In the genomic region with DNA sequence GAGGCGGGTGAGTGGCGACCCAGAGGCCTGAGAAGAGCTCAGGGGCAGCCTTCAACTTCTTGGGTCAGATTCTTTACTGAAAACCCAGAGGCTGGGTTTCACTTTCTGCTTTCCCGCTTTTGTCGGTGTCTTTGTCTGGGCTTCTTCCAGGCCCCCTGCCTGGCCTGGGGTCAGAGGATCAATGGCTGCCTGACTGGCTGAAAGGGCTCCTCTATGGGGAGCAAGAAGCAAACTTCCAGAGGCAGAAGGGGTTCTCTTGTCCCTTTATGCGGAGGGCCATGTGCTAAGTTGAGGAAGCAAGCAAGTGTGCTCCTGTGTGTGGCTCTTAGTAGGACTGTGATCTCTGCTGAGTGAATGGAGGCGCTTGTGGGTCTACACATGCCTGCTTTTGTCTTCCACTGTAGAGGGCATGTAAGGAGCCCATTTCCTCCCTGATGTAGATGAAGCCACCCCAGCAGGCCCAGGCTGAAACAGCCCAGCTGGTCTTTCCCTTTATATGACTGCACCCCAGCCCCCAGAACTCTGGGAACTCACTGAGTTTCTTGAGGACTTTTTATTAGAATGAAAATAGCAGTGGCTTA, we compare ENCODE assay signal across 12 cellular contexts. TPM values are rescaled to one million over a fixed set of nuclear protein-coding genes. Genes with fewer than 3 reads are reported as not detected.
DNase-seq lines count a peak whose midpoint lies in the region; ATAC-seq and TF ChIP-seq lines count a peak whose summit lies in the region.
"Had no signal": no experiment of that assay in that cellular context is flagged by ENCODE, and none has a peak within 500 bp of the region (broad histone marks: within the 10 kb centered on the region; RNA-seq: fewer than 3 reads in every experiment).

No MANE protein-coding gene starts in this region.

- H3K27me3 ChIP-seq in right atrium auricular region (no peaks in the 10 kb centered on the region), dorsolateral prefrontal cortex (peaks cover 0 to 5% (median 0%) of the 10 kb centered on the region in 45 donors), vagina (no peaks in the 10 kb centered on the region)
- H3K27me3 ChIP-seq: pancreas had no signal

- H3K4me1 Mint-ChIP-seq in naive B cell: peaks cover 15 to 18% (median 18%) of the 10 kb centered on the region in 3 donors

- no peaks in the 10 kb centered on the region for H3K9me3 ChIP-seq in right atrium auricular region
- no peaks in the 10 kb centered on the region for H3K9me3 ChIP-seq in vagina
- H3K9me3 ChIP-seq: pancreas had no signal

- no peak overlapping the region for H3K27ac Mint-ChIP-seq in naive B cell

- DNase-seq in right atrium auricular region (ENCODE audit: low spot score) (no peak), left ventricle myocardium superior (no peak), dorsolateral prefrontal cortex (no peak), naive B cell (no peak), vagina (ENCODE audit: extremely low spot score in 2 of 2) (no peak), NOMO-1 (lab: John Stamatoyannopoulos, UW; ENCODE audit: unreplicated experiment in 2 of 2) (no peak)
- no peak for DNase-seq in activated CD8-positive, alpha-beta memory T cell treated with anti-CD3 and anti-CD28 coated beads for 24 hours
- DNase-seq: NCI-H1105 treated with DMSO at 0.1 percent for 48 hours; NK-92 treated with Interleukin-12 subunit alpha and Interleukin-12 subunit beta, amount 100 ng/mL, for 24 hours had no signal

- H3K4me3 ChIP-seq in right atrium auricular region: no peak overlapping the region
- H3K4me3 ChIP-seq in dorsolateral prefrontal cortex: peak overlapping the region in 50 of 59 donors; percentile 29 to 87 (median 77)
- H3K4me3 ChIP-seq in vagina: no peak overlapping the region

- no peaks in the 10 kb centered on the region for H3K36me3 ChIP-seq in right atrium auricular region
- H3K36me3 ChIP-seq in vagina: no peaks in the 10 kb centered on the region
- H3K36me3 ChIP-seq: pancreas had no signal

- no peak for TF ChIP-seq POLR2A in vagina (IDR thresholded peaks at IDR 0.05)

- H3K36me3 Mint-ChIP-seq in naive B cell: peaks cover 4 to 18% of the 10 kb centered on the region in 2 donors

- H3K4me1 ChIP-seq in right atrium auricular region (peaks cover 4 to 33% of the 10 kb centered on the region in 2 donors), vagina (peaks cover 45% of the 10 kb centered on the region)

- intact Hi-C loops in left ventricle myocardium superior (cut with micrococcal nuclease): loop anchor here (10.0 kb wide), 2 partner anchors 191 to 241 kb away; no protein-coding TSS in a partner anchor
- intact Hi-C loops in dorsolateral prefrontal cortex (cut with DNase I): loop anchor here (1.0 to 10.0 kb wide), 5 partner anchors 51 to 271 kb away; a partner anchor contains a TSS
- intact Hi-C loops in vagina (cut with DNase I): loop anchor here (2.0 kb wide), 1 partner anchor 185 kb away; no protein-coding TSS in a partner anchor

- TF ChIP-seq CTCF in right atrium auricular region (IDR thresholded peaks at IDR 0.05) (no peak), dorsolateral prefrontal cortex (IDR thresholded peaks at IDR 0.05 in 54 of 56, conservative IDR thresholded peaks at IDR 0.05 in 2 of 56; ENCODE audit: low read depth in 1 of 56, partially characterized antibody in 56 of 56) (no peak), vagina (IDR thresholded peaks at IDR 0.05) (no peak)

- peak overlapping the region; percentile 87 to 90 for H3K27ac ChIP-seq in right atrium auricular region
- peak overlapping the region in 50 of 59 donors; percentile 3 to 98 (median 92) for H3K27ac ChIP-seq in dorsolateral prefrontal cortex
- peak overlapping the region; percentile 87 for H3K27ac ChIP-seq in vagina
- H3K27ac ChIP-seq: HL-60, pancreas had no signal

- no peaks in the 10 kb centered on the region for H3K9me3 Mint-ChIP-seq in naive B cell

- ATAC-seq in left ventricle myocardium superior: no peak
- no peak for ATAC-seq in naive B cell (ENCODE audit: low read depth in 2 of 2)
- no peak for ATAC-seq in GM18858 (IDR thresholded peaks at IDR 0.05; ENCODE audit: unreplicated experiment)

- H3K27me3 Mint-ChIP-seq in naive B cell: peaks cover 55 to 92% (median 92%) of the 10 kb centered on the region in 3 donors

- peak overlapping the region; percentile 56 to 99 (median 81) for H3K4me3 Mint-ChIP-seq in naive B cell

RNA-seq across cellular contexts. Expression of a gene that starts 1.0 kb away (rescaled TPM):
- total RNA-seq in right atrium auricular region (1 to 10 TPM; 5.5 to 6.9 TPM), left ventricle myocardium superior (7.6 TPM), dorsolateral prefrontal cortex (10 to 100 TPM; 19.6 to 99.6 (median 55.2) TPM), vagina (3.4 TPM)
- not detected for polyA plus RNA-seq in naive B cell (ENCODE audit: low read depth in 6 of 6)

RNA-seq across cellular contexts. Expression of a gene that starts 52.1 kb away (rescaled TPM):
- 10 to 100 TPM in 1 of 2 donors, 1 to 10 TPM in 1; 8.3 to 15.3 TPM for total RNA-seq in right atrium auricular region
- 7.9 TPM for total RNA-seq in left ventricle myocardium superior
- total RNA-seq in dorsolateral prefrontal cortex: 10 to 100 TPM in 52 of 120 experiments, 1 to 10 TPM in 68; 5.4 to 17.7 (median 9.7) TPM
- 10 to 100 TPM; 30.4 to 53.0 (median 36.7) TPM for polyA plus RNA-seq in naive B cell (ENCODE audit: low read depth in 6 of 6)
- total RNA-seq in vagina: 12.8 TPM

Comparison
In these comparisons a context has a peak if more than half of its experiments do, and no peak if none do; other contexts are left out.
1. H3K4me3 ChIP-seq: peak in dorsolateral prefrontal cortex (50 of 59); none in right atrium auricular region (0 of 2) and vagina (0 of 2).
2. Peak in every context shown above with its lines, with median percentiles within 50 percentile points of each other: H3K27ac ChIP-seq.